Comparison of ENCODE assay signal across 15 cellular contexts in the genomic region with DNA sequence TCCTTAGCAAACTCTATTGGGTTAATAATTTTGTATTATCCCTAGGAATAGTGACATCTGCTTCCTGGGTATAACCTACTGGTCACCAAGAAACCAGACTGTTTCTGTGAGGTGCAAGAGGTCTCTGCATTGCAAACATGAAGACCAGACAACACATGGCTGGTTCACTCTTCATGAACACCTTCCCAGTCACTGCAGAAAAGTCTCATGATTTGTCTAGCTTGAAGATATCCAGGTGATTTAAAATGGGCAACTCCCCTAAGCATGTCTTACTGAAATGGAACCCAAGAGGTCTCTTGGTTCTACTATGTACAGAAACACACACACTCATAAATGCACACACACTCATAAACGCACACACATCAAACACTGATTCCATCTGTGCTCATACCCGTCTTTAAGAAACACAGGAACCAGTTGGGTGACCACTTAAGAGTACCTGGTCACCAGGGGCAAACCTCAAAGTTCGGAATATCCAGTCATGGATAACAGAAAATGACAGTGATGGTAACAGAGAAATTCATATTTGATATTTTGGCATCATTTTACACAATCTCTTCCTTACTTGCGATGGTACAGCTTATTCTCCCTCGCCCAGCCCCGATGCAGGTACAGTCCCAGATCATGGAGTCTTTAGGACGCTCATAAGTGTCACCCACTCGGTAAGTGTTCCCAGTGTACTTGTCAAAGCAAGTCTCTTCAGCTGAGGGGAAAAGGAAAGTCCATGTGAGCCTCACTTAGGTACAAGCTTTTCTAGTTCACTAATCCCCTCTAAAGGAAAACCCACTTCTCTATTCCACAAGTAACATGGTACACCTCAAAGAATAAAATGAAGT. TPM values are rescaled to one million over a fixed set of nuclear protein-coding genes. Genes with fewer than 3 reads are reported as not detected.
DNase-seq lines count a peak whose midpoint lies in the region; ATAC-seq and TF ChIP-seq lines count a peak whose summit lies in the region.
"Had no signal": no experiment of that assay in that cellular context is flagged by ENCODE, and none has a peak within 500 bp of the region (broad histone marks: within the 10 kb centered on the region; RNA-seq: fewer than 3 reads in every experiment).

No MANE protein-coding gene starts in this region.

- peak overlapping the region in 3 of 5 donors; percentile 85 to 90 (median 86) for H3K27ac ChIP-seq in stomach
- H3K27ac ChIP-seq: neural progenitor cell had no signal

- H3K36me3 ChIP-seq in stomach: peaks cover 0 to 24% (median 9%) of the 10 kb centered on the region in 4 donors
- H3K36me3 ChIP-seq: neural progenitor cell had no signal

- 73 to 91% (median 87%) methylated on average over 8 of the region's 8 CpGs for WGBS in stomach, 5 donors

- POLR2A ChIA-PET in activated CD8-positive, alpha-beta T cell treated with anti-CD3 and anti-CD28 coated beads for 36 hours (lab: Charles Lee): interaction anchor here (0.7 kb wide), 1 partner anchor 11 kb away, joined by 3 read pairs; no protein-coding TSS in a partner anchor

- TF ChIP-seq POLR2A in stomach (IDR thresholded peaks at IDR 0.05): no peak

- H3K4me1 ChIP-seq in stomach: peaks cover 8 to 31% (median 23%) of the 10 kb centered on the region in 4 donors

- no peaks in the 10 kb centered on the region for H3K9me3 Mint-ChIP-seq in activated CD8-positive, alpha-beta T cell treated with anti-CD3 and anti-CD28 coated beads for 36 hours
- H3K9me3 Mint-ChIP-seq: activated naive CD4-positive, alpha-beta T cell treated with anti-CD3 and anti-CD28 coated beads, Interleukin-2, amount 10 ng/mL, durations not matched to agents 7 days and 5 days; neural progenitor cell had no signal

- CTCF ChIA-PET in activated CD8-positive, alpha-beta T cell treated with anti-CD3 and anti-CD28 coated beads for 36 hours (lab: Charles Lee): no interaction called here

- H3K36me3 Mint-ChIP-seq in activated CD8-positive, alpha-beta T cell treated with anti-CD3 and anti-CD28 coated beads for 36 hours (ENCODE audit: low read depth): no peaks in the 10 kb centered on the region
- H3K36me3 Mint-ChIP-seq: activated naive CD4-positive, alpha-beta T cell treated with anti-CD3 and anti-CD28 coated beads, Interleukin-2, amount 10 ng/mL, durations not matched to agents 7 days and 5 days had no signal

- H3K27me3 Mint-ChIP-seq in activated CD8-positive, alpha-beta T cell treated with anti-CD3 and anti-CD28 coated beads for 36 hours: peaks cover 59% of the 10 kb centered on the region

- no peak overlapping the region for H3K4me3 Mint-ChIP-seq in activated CD8-positive, alpha-beta T cell treated with anti-CD3 and anti-CD28 coated beads for 36 hours
- H3K4me3 Mint-ChIP-seq: activated naive CD4-positive, alpha-beta T cell treated with anti-CD3 and anti-CD28 coated beads, Interleukin-2, amount 10 ng/mL, durations not matched to agents 7 days and 5 days; neural progenitor cell had no signal

- no peak for TF ChIP-seq EP300 in stomach (IDR thresholded peaks at IDR 0.05)

- ATAC-seq in HG03095 (IDR thresholded peaks at IDR 0.05; ENCODE audit: unreplicated experiment): no peak
- no peak for ATAC-seq in activated CD8-positive, alpha-beta T cell treated with anti-CD3 and anti-CD28 coated beads for 36 hours
- no peak for ATAC-seq in HG03135 (IDR thresholded peaks at IDR 0.05; ENCODE audit: unreplicated experiment)
- ATAC-seq: Panc1 had no signal

- DNase-seq in HFF-Myc (ENCODE audit: extremely low read depth, low read depth): no peak
- peak; percentile 56 to 60 for DNase-seq in cardiac fibroblast (ENCODE audit: low read depth in 2 of 2)
- DNase-seq in kidney tubule cell (ENCODE audit: low spot score): peak; percentile 23
- DNase-seq in stomach: no peak
- no peak for DNase-seq in NCI-H748 treated with DMSO at 0.1 percent for 48 hours (lab: John Stamatoyannopoulos, UW)
- no peak for DNase-seq in activated CD8-positive, alpha-beta T cell treated with anti-CD3 and anti-CD28 coated beads for 36 hours
- DNase-seq: activated naive CD4-positive, alpha-beta T cell treated with anti-CD3 and anti-CD28 coated beads, Interleukin-2, amount 10 ng/mL, durations not matched to agents 7 days and 5 days; effector memory CD4-positive, alpha-beta T cell; MM.1S; stimulated activated CD4-positive, alpha-beta T cell treated with anti-CD3 and anti-CD28 coated beads, Interleukin-1b, Interleukin-23, amount 100 ng/mL, for 48 hours; stimulated activated naive CD4-positive, alpha-beta T cell treated with Interleukin-2 at 50 U/mL for 16 hours had no signal

- peaks cover 16% of the 10 kb centered on the region for H3K4me1 Mint-ChIP-seq in activated CD8-positive, alpha-beta T cell treated with anti-CD3 and anti-CD28 coated beads for 36 hours (ENCODE audit: low read depth)

- H3K27me3 ChIP-seq in stomach: peaks cover 0 to 27% (median 21%) of the 10 kb centered on the region in 3 donors

- no peaks in the 10 kb centered on the region for H3K9me3 ChIP-seq in stomach

- TF ChIP-seq CTCF in HFF-Myc (IDR thresholded peaks at IDR 0.05; ENCODE audit: low read depth, low read length, missing control alignments) (no peak), cardiac fibroblast (IDR thresholded peaks at IDR 0.05; ENCODE audit: low read depth, low read length) (no peak), stomach (IDR thresholded peaks at IDR 0.05) (no peak)
- no peak for TF ChIP-seq CTCF in activated CD8-positive, alpha-beta T cell treated with anti-CD3 and anti-CD28 coated beads for 36 hours (IDR thresholded peaks at IDR 0.05)

- H3K4me3 ChIP-seq in HFF-Myc (replicated peaks; ENCODE audit: low read depth, low read length) (peak overlapping the region; percentile 85), cardiac fibroblast (replicated peaks in 1 of 2; ENCODE audit: low read depth in 2 of 2, low read length in 2 of 2) (peak overlapping the region; percentile 85 to 91), stomach (peak overlapping the region in 3 of 4 donors; percentile 64 to 72 (median 64))
- H3K4me3 ChIP-seq: neural progenitor cell had no signal

- intact Hi-C loops in stomach (cut with DNase I; ENCODE audit: low total_unique reads): no loop called here
- intact Hi-C loops in activated CD8-positive, alpha-beta T cell treated with anti-CD3 and anti-CD28 coated beads for 36 hours (cut with micrococcal nuclease): no loop called here

- no peak overlapping the region for H3K27ac Mint-ChIP-seq in activated CD8-positive, alpha-beta T cell treated with anti-CD3 and anti-CD28 coated beads for 36 hours
- H3K27ac Mint-ChIP-seq: activated naive CD4-positive, alpha-beta T cell treated with anti-CD3 and anti-CD28 coated beads, Interleukin-2, amount 10 ng/mL, durations not matched to agents 7 days and 5 days; neural progenitor cell had no signal

RNA-seq across cellular contexts. Expression of a gene that starts 2.9 kb away (rescaled TPM):
- 100 to 1,000 TPM; 215 to 861 (median 257) TPM for total RNA-seq in stomach
- polyA plus RNA-seq in stomach: 100 to 1,000 TPM in 1 of 3 donors, 10 to 100 TPM in 2; 42.0 to 301 (median 44.4) TPM
- under 1 TPM in 1 of 2 experiments, not detected in 1; 0.11 TPM for total RNA-seq in activated CD8-positive, alpha-beta T cell treated with anti-CD3 and anti-CD28 coated beads for 36 hours

Comparison
In these comparisons a context has a peak if more than half of its experiments do, and no peak if none do; other contexts are left out.
1. DNase-seq: peak in cardiac fibroblast (2 of 2) and kidney tubule cell (single experiment); none in HFF-Myc (single experiment), stomach (single experiment), NCI-H748 treated with DMSO at 0.1 percent for 48 hours (single experiment) and activated CD8-positive, alpha-beta T cell treated with anti-CD3 and anti-CD28 coated beads for 36 hours (single experiment).
2. RNA of a gene that starts 2.9 kb away (total RNA-seq): 215 to 861 TPM in stomach; 0.11 TPM in activated CD8-positive, alpha-beta T cell treated with anti-CD3 and anti-CD28 coated beads for 36 hours; every median in the first group is over 100 times any median in the second.
3. Peak in every context shown above with its lines, with median percentiles within 50 percentile points of each other: H3K4me3 ChIP-seq.